In genomic region chr6:144675231-144675861, GRCh38 we compare ENCODE assay signal across 9 cellular contexts.
A peak's percentile ranks its signal among the peaks of the same experiment; 100 is the strongest.
DNase-seq lines count a peak whose midpoint lies in the region; ATAC-seq, FAIRE-seq and TF ChIP-seq lines count a peak whose summit lies in the region.
"Had no signal": no experiment of that assay in that cellular context is flagged by ENCODE, and none has a peak within 500 bp of the region (broad histone marks: within the 10 kb centered on the region; RNA-seq: fewer than 3 reads in every experiment).

No MANE protein-coding gene starts in this region.

- no peak for TF ChIP-seq RAD21 in GM12878 (IDR thresholded peaks at IDR 0.05; ENCODE audit: insufficient read depth, low read depth, low read length)

- no peak overlapping the region for H3K9ac ChIP-seq in GM12878 (ENCODE audit: control insufficient read depth, insufficient read depth, low read length)

- no peak overlapping the region for H2AFZ ChIP-seq in GM12878 (ENCODE audit: control insufficient read depth, low read depth, low read length)

- FAIRE-seq in GM12878 (lab: Jason Lieb, UNC): no peak

- TF ChIP-seq POLR2A in GM12878 (IDR thresholded peaks at IDR 0.05; ENCODE audit: low read depth, low read length): no peak

- no TSS peak for BruUV-seq in GM12878 (replicated peaks; lab: Mats Ljungman, UMichigan)

- intact Hi-C loops in GM12878 (cut with micrococcal nuclease; ENCODE audit: unreplicated experiment): no loop called here
- intact Hi-C loops in psoas muscle (cut with DNase I): no loop called here

- DNase-seq in NCI-H2029 (lab: John Stamatoyannopoulos, UW) (peak; percentile 40), GM12878 (ENCODE audit: low read depth, low spot score) (peak; percentile 24), psoas muscle (peak in 1 of 2 donors; percentile 20), endothelial cell (ENCODE audit: low spot score) (no peak), Ammon's horn (ENCODE audit: low spot score) (no peak)

- 78% methylated on average over 6 of the region's 6 CpGs for WGBS in GM12878 (ENCODE audit: insufficient coverage, insufficient replicate concordance, low lambda C conversion rate, missing lambda C conversion rate)
- WGBS in psoas muscle, 3 donors: 38 to 64% (median 41%) methylated on average over 6 of the region's 6 CpGs

- no peaks in the 10 kb centered on the region for H3K36me3 ChIP-seq in GM12878 (ENCODE audit: control insufficient read depth in 2 of 2, insufficient read depth in 2 of 2, low read length in 1 of 2)
- no peaks in the 10 kb centered on the region for H3K36me3 ChIP-seq in psoas muscle (ENCODE audit: insufficient read depth in 1 of 2, low read depth in 1 of 2)

- no peaks in the 10 kb centered on the region for H3K79me2 ChIP-seq in GM12878 (ENCODE audit: control insufficient read depth, insufficient read depth, low read length)

- POLR2A ChIA-PET in GM12878 (lab: Charles Lee): no interaction called here

- H4K20me1 ChIP-seq in GM12878 (ENCODE audit: control insufficient read depth, insufficient read depth): no peaks in the 10 kb centered on the region

- CTCF ChIA-PET in GM12878 (lab: Yijun Ruan, JAX): interaction anchor here (1.6 kb wide), 1 partner anchor 11 kb away, joined by 3 read pairs; no protein-coding TSS in a partner anchor

- H3K4me2 ChIP-seq in GM12878 (ENCODE audit: control insufficient read depth, insufficient read depth): no peak overlapping the region

- SMC1A ChIA-PET in GM12878 (lab: Charles Lee; ENCODE audit: uncharacterized antibody, unreplicated experiment): interaction anchor here (0.6 to 1.4 kb wide), 3 partner anchors 8 to 21 kb away, joined by 3 to 4 read pairs (median 4); no protein-coding TSS in a partner anchor

- H3K27me3 Mint-ChIP-seq in endothelial cell (ENCODE audit: unreplicated experiment): no peaks in the 10 kb centered on the region

- ATAC-seq in GM21529 (IDR thresholded peaks at IDR 0.05; ENCODE audit: unreplicated experiment) (peak; percentile 44), GM12878 (peak; percentile 39), psoas muscle (peak; percentile 82 to 93 (median 88)), HG03439 (IDR thresholded peaks at IDR 0.05; ENCODE audit: unreplicated experiment) (no peak), HG03039 (IDR thresholded peaks at IDR 0.05; ENCODE audit: unreplicated experiment) (no peak)

- H3K36me3 Mint-ChIP-seq in endothelial cell (ENCODE audit: low read depth, unreplicated experiment): peaks cover 4% of the 10 kb centered on the region

- RAD21 ChIA-PET in GM12878 (lab: Charles Lee; ENCODE audit: unreplicated experiment): no interaction called here

- H3K27ac ChIP-seq in GM12878 (ENCODE audit: control insufficient read depth, insufficient read depth): no peak overlapping the region
- peak overlapping the region; percentile 30 for H3K27ac ChIP-seq in psoas muscle

- H3K4me3 Mint-ChIP-seq in endothelial cell (ENCODE audit: unreplicated experiment): no peak overlapping the region
- H3K4me3 Mint-ChIP-seq: nephron had no signal

- H3K4me1 ChIP-seq in GM12878 (ENCODE audit: control insufficient read depth, insufficient read depth, low read length): no peaks in the 10 kb centered on the region
- H3K4me1 ChIP-seq in psoas muscle: peaks cover 14% of the 10 kb centered on the region

- in situ Hi-C loops in GM12878 (cut with MboI): no loop called here

- H3K4me3 ChIP-seq in GM12878 (no peak overlapping the region), psoas muscle (no peak overlapping the region)

- no peak for TF ChIP-seq EP300 in GM12878 (IDR thresholded peaks at IDR 0.05; ENCODE audit: borderline replicate concordance in 1 of 2, control insufficient read depth in 1 of 2, low read depth in 2 of 2, low read length in 2 of 2)

- no peak for TF ChIP-seq CTCF in GM12878 (IDR thresholded peaks at IDR 0.05 in 2 of 3, conservative IDR thresholded peaks at IDR 0.05 in 1 of 3; ENCODE audit: control insufficient read depth in 2 of 3, extremely low read depth in 1 of 3, insufficient read depth in 1 of 3, low read depth in 3 of 3, low read length in 3 of 3)
- TF ChIP-seq CTCF in psoas muscle (IDR thresholded peaks at IDR 0.05): no peak
- no peak for TF ChIP-seq CTCF in endothelial cell (IDR thresholded peaks at IDR 0.05; ENCODE audit: unreplicated experiment)

- no peaks in the 10 kb centered on the region for H3K9me3 Mint-ChIP-seq in endothelial cell (ENCODE audit: unreplicated experiment)

- no peaks in the 10 kb centered on the region for H3K4me1 Mint-ChIP-seq in endothelial cell (ENCODE audit: unreplicated experiment)
- H3K4me1 Mint-ChIP-seq: nephron had no signal

- H3K27me3 ChIP-seq in GM12878 (replicated peaks in 1 of 2; ENCODE audit: control insufficient read depth in 2 of 2, insufficient read depth in 2 of 2, low read length in 1 of 2) (no peaks in the 10 kb centered on the region), psoas muscle (ENCODE audit: insufficient read depth in 3 of 3, low read length in 2 of 3) (no peaks in the 10 kb centered on the region)

- peaks cover 14% of the 10 kb centered on the region for H3K9me3 ChIP-seq in GM12878 (replicated peaks; ENCODE audit: control insufficient read depth, insufficient read depth, low read length)
- peaks cover 36% of the 10 kb centered on the region for H3K9me3 ChIP-seq in psoas muscle

- H3K27ac Mint-ChIP-seq in endothelial cell (ENCODE audit: unreplicated experiment): no peak overlapping the region
- H3K27ac Mint-ChIP-seq: nephron had no signal

TF ChIP-seq in GM12878, 131 proteins besides CTCF, POLR2A, EP300 and RAD21:
- TF ChIP-seq RUNX3 (IDR thresholded peaks at IDR 0.05; ENCODE audit: low read length): peak; percentile 26; the same call in 1 of the 2 replicates
- TF ChIP-seq ASH2L (IDR thresholded peaks at IDR 0.05; ENCODE audit: borderline replicate concordance, low read depth): no peak

Comparison
In these comparisons a context has a peak if more than half of its experiments do, and no peak if none do; other contexts are left out.
1. ATAC-seq: peak in GM21529 (single experiment), GM12878 (single experiment) and psoas muscle (4 of 4); none in HG03439 (single experiment) and HG03039 (single experiment).
2. DNase-seq: peak in NCI-H2029 (single experiment) and GM12878 (single experiment); none in endothelial cell (single experiment) and Ammon's horn (single experiment).